Comparison of ENCODE assay signal across 15 cellular contexts in genomic region chr13:23411220-23411619, GRCh38.
"Had no signal": no experiment of that assay in that cellular context is flagged by ENCODE, and none has a peak within 500 bp of the region (broad histone marks: within the 10 kb centered on the region; RNA-seq: fewer than 3 reads in every experiment).

No MANE protein-coding gene starts in this region.

- ATAC-seq: activated T-helper 17 cell treated with anti-CD3 and anti-CD28 coated beads, Interleukin-2, amount 50 U/mL, for 72 hours; lower lobe of right lung; pancreas; stimulated activated effector memory CD8-positive, alpha-beta T cell treated with anti-CD3 and anti-CD28 coated beads, Interleukin-12 subunit alpha, Interleukin-12 subunit beta, amount 100 ng/mL, for 72 hours had no signal

- H3K9me3 ChIP-seq: lower lobe of right lung, pancreas, thyroid gland had no signal

- H3K27ac ChIP-seq: lower lobe of right lung, pancreas, thyroid gland had no signal

- H3K36me3 ChIP-seq: lower lobe of right lung, pancreas, thyroid gland had no signal

- DNase-seq: activated CD4-positive, alpha-beta T cell treated with anti-CD3 and anti-CD28 coated beads, Interleukin-2, amount 50 U/mL, for 48 hours; activated CD4-positive, CD25-positive, alpha-beta regulatory T cell treated with anti-CD3 and anti-CD28 coated beads, Interleukin-2, amount 50 U/mL, for 72 hours; activated naive CD4-positive, alpha-beta T cell treated with Interleukin-2 at 50 U/mL for 16 hours; foreskin fibroblast; kidney glomerular epithelial cell; lower lobe of right lung; midbrain; pancreas; stimulated activated CD4-positive, alpha-beta T cell treated with anti-CD3 and anti-CD28 coated beads, Interleukin-12 subunit alpha, Interleukin-12 subunit beta, amount 100 ng/mL, for 4 hours; stimulated activated CD4-positive, alpha-beta T cell treated with anti-CD3 and anti-CD28 coated beads, Interleukin-2, amount 100 ng/mL, for 24 hours; T-helper 1 cell; T1000 had no signal

- H3K36me3 Mint-ChIP-seq: stimulated activated effector memory CD8-positive, alpha-beta T cell treated with anti-CD3 and anti-CD28 coated beads, Interleukin-12 subunit alpha, Interleukin-12 subunit beta, amount 100 ng/mL, for 72 hours had no signal

- H3K27me3 ChIP-seq: pancreas, thyroid gland had no signal

- H3K4me1 ChIP-seq: lower lobe of right lung, pancreas, thyroid gland had no signal

- H3K27ac Mint-ChIP-seq: activated T-helper 17 cell treated with anti-CD3 and anti-CD28 coated beads, Interleukin-2, amount 50 U/mL, for 72 hours; stimulated activated effector memory CD8-positive, alpha-beta T cell treated with anti-CD3 and anti-CD28 coated beads, Interleukin-12 subunit alpha, Interleukin-12 subunit beta, amount 100 ng/mL, for 72 hours had no signal

- H3K9me3 Mint-ChIP-seq: activated T-helper 17 cell treated with anti-CD3 and anti-CD28 coated beads, Interleukin-2, amount 50 U/mL, for 72 hours; stimulated activated effector memory CD8-positive, alpha-beta T cell treated with anti-CD3 and anti-CD28 coated beads, Interleukin-12 subunit alpha, Interleukin-12 subunit beta, amount 100 ng/mL, for 72 hours had no signal

- H3K4me3 ChIP-seq: lower lobe of right lung, pancreas, thyroid gland had no signal

- H3K4me1 Mint-ChIP-seq: activated T-helper 17 cell treated with anti-CD3 and anti-CD28 coated beads, Interleukin-2, amount 50 U/mL, for 72 hours; stimulated activated effector memory CD8-positive, alpha-beta T cell treated with anti-CD3 and anti-CD28 coated beads, Interleukin-12 subunit alpha, Interleukin-12 subunit beta, amount 100 ng/mL, for 72 hours had no signal

- FAIRE-seq: pancreas had no signal

- H3K4me3 Mint-ChIP-seq: activated T-helper 17 cell treated with anti-CD3 and anti-CD28 coated beads, Interleukin-2, amount 50 U/mL, for 72 hours; stimulated activated effector memory CD8-positive, alpha-beta T cell treated with anti-CD3 and anti-CD28 coated beads, Interleukin-12 subunit alpha, Interleukin-12 subunit beta, amount 100 ng/mL, for 72 hours had no signal
